8 cellular contexts compared by ENCODE assay signal in genomic region chr1:25198731-25199231, GRCh38. TPM values are rescaled to one million over a fixed set of nuclear protein-coding genes. Genes with fewer than 3 reads are reported as not detected.
DNase-seq lines count a peak whose midpoint lies in the region; ATAC-seq and TF ChIP-seq lines count a peak whose summit lies in the region.

No MANE protein-coding gene starts in this region.

- H3K9me2 ChIP-seq in MM.1S (replicated peaks; ENCODE audit: insufficient read depth, low read length): no peaks in the 10 kb centered on the region

- H3K27ac Mint-ChIP-seq in nephron: peak overlapping the region; percentile 64 to 97 (median 91)

- H4K20me1 ChIP-seq in BLaER1 treated with 17β-estradiol and CSF1 and Interleukin-3, amounts not matched to agents 10 nM and 100 nM: peaks cover 0 to 51% (median 21%) of the 10 kb centered on the region in 11 experiments; a peak in 13 of 22 replicates
- no peaks in the 10 kb centered on the region for H4K20me1 ChIP-seq in MM.1S (ENCODE audit: insufficient read depth, low read length)

- ATAC-seq in esophagus mucosa (no peak), HG03196 (IDR thresholded peaks at IDR 0.05; ENCODE audit: unreplicated experiment) (no peak)

- H3K9me3 ChIP-seq in BLaER1 treated with 17β-estradiol and CSF1 and Interleukin-3, amounts not matched to agents 10 nM and 100 nM (replicated peaks in 1 of 11): no peaks in the 10 kb centered on the region
- no peaks in the 10 kb centered on the region for H3K9me3 ChIP-seq in MM.1S (replicated peaks; ENCODE audit: insufficient read depth, low read length)
- no peaks in the 10 kb centered on the region for H3K9me3 ChIP-seq in vagina

- DNase-seq in MM.1S: no peak
- peak in 47 of 61 donors; percentile 4 to 80 (median 26) for DNase-seq in caudate nucleus (lab: John Stamatoyannopoulos, UW)
- no peak for DNase-seq in vagina (ENCODE audit: extremely low spot score in 2 of 2)
- no peak for DNase-seq in activated CD4-positive, alpha-beta T cell treated with anti-CD3 and anti-CD28 coated beads, Interleukin-2, amount 50 U/mL, for 1 hour

- peak overlapping the region; percentile 3 for H2AFZ ChIP-seq in MM.1S (ENCODE audit: low read length)

- H3K36me3 ChIP-seq in BLaER1 treated with 17β-estradiol and CSF1 and Interleukin-3, amounts not matched to agents 10 nM and 100 nM: no peaks in the 10 kb centered on the region
- H3K36me3 ChIP-seq in MM.1S (replicated peaks; ENCODE audit: insufficient read depth, low read length) (no peaks in the 10 kb centered on the region), vagina (no peaks in the 10 kb centered on the region)

- no peaks in the 10 kb centered on the region for H3K79me2 ChIP-seq in MM.1S (ENCODE audit: low read length)

- no peak for TF ChIP-seq POLR2A in vagina (IDR thresholded peaks at IDR 0.05)

- peak overlapping the region; percentile 12 to 48 (median 38); a peak in 16 of 20 replicates for H3K4me3 ChIP-seq in BLaER1 treated with 17β-estradiol and CSF1 and Interleukin-3, amounts not matched to agents 10 nM and 100 nM
- H3K4me3 ChIP-seq in MM.1S (ENCODE audit: low read length) (no peak overlapping the region), vagina (no peak overlapping the region)

- peak overlapping the region in 2 of 3 experiments; percentile 0 to 8 for H3K4me3 Mint-ChIP-seq in nephron

- no peaks in the 10 kb centered on the region for H3F3A ChIP-seq in MM.1S (ENCODE audit: insufficient read depth, low read length)

- H3K4me1 ChIP-seq in BLaER1 treated with 17β-estradiol and CSF1 and Interleukin-3, amounts not matched to agents 10 nM and 100 nM: peaks cover 23 to 38% (median 35%) of the 10 kb centered on the region in 10 experiments
- H3K4me1 ChIP-seq in MM.1S (ENCODE audit: low read length) (no peaks in the 10 kb centered on the region), vagina (peaks cover 11% of the 10 kb centered on the region)

- H3K27me3 ChIP-seq in BLaER1 treated with 17β-estradiol and CSF1 and Interleukin-3, amounts not matched to agents 10 nM and 100 nM: peaks cover 34 to 83% (median 67%) of the 10 kb centered on the region in 11 experiments
- H3K27me3 ChIP-seq in MM.1S (replicated peaks; ENCODE audit: insufficient read depth, low read length): no peaks in the 10 kb centered on the region; the same call in 1 of the 2 replicates
- no peaks in the 10 kb centered on the region for H3K27me3 ChIP-seq in vagina

- peak overlapping the region; percentile 78 to 98 (median 90) for H3K4me2 ChIP-seq in BLaER1 treated with 17β-estradiol and CSF1 and Interleukin-3, amounts not matched to agents 10 nM and 100 nM
- H3K4me2 ChIP-seq in MM.1S (ENCODE audit: low read depth, low read length): peak overlapping the region; percentile 30; the same call in 1 of the 2 replicates

- H3K4me1 Mint-ChIP-seq in nephron: peaks cover 46% of the 10 kb centered on the region

- no peaks in the 10 kb centered on the region for H3K36me3 Mint-ChIP-seq in nephron (ENCODE audit: low read depth)

- H3K9me3 Mint-ChIP-seq in nephron: no peaks in the 10 kb centered on the region

- H3K27me3 Mint-ChIP-seq in nephron (ENCODE audit: low read depth): peaks cover 78% of the 10 kb centered on the region

- TF ChIP-seq CTCF in MM.1S (IDR thresholded peaks at IDR 0.05; ENCODE audit: low read length) (peak; percentile 26; the same call in 1 of the 2 replicates), nephron (IDR thresholded peaks at IDR 0.05; ENCODE audit: unreplicated experiment in 3 of 3) (no peak), vagina (IDR thresholded peaks at IDR 0.05) (no peak)

- H3K27ac ChIP-seq in BLaER1 treated with 17β-estradiol and CSF1 and Interleukin-3, amounts not matched to agents 10 nM and 100 nM: peak overlapping the region in 9 of 11 experiments; percentile 36 to 68 (median 57); a peak in 17 of 22 replicates
- H3K27ac ChIP-seq in MM.1S (ENCODE audit: low read length) (no peak overlapping the region), caudate nucleus (ENCODE audit: low read depth, low read length) (peak overlapping the region; percentile 41), vagina (no peak overlapping the region)

- H3K9ac ChIP-seq in BLaER1 treated with 17β-estradiol and CSF1 and Interleukin-3, amounts not matched to agents 10 nM and 100 nM: peak overlapping the region; percentile 16 to 59 (median 54); a peak in 19 of 22 replicates
- H3K9ac ChIP-seq in MM.1S (ENCODE audit: low read length): no peak overlapping the region

- intact Hi-C loops in vagina (cut with DNase I): no loop called here

RNA-seq across cellular contexts. Expression of gene SYF2, which starts 33.5 kb away (rescaled TPM):
- total RNA-seq in esophagus mucosa: 20.7 TPM
- 28.7 TPM for total RNA-seq in vagina

RNA-seq across cellular contexts. Expression of gene RSRP1, which starts 48.5 kb away (rescaled TPM):
- total RNA-seq in esophagus mucosa (38.1 TPM), vagina (163 TPM)

Comparison
In these comparisons a context has a peak if more than half of its experiments do, and no peak if none do; other contexts are left out.
1. H3K27ac ChIP-seq: peak in BLaER1 treated with 17β-estradiol and CSF1 and Interleukin-3, amounts not matched to agents 10 nM and 100 nM (9 of 11) and caudate nucleus (single experiment); none in MM.1S (single experiment) and vagina (single experiment).
2. H3K4me3 ChIP-seq: peak in BLaER1 treated with 17β-estradiol and CSF1 and Interleukin-3, amounts not matched to agents 10 nM and 100 nM (10 of 10); none in MM.1S (single experiment) and vagina (0 of 2).
3. DNase-seq: peak in caudate nucleus (47 of 61); none in MM.1S (single experiment), vagina (0 of 2) and activated CD4-positive, alpha-beta T cell treated with anti-CD3 and anti-CD28 coated beads, Interleukin-2, amount 50 U/mL, for 1 hour (single experiment).